ENCODE assay signal across 10 cellular contexts in genomic region chr7:132197772-132198171, GRCh38.
"Had no signal": no experiment of that assay in that cellular context is flagged by ENCODE, and none has a peak within 500 bp of the region (broad histone marks: within the 10 kb centered on the region; RNA-seq: fewer than 3 reads in every experiment).

No MANE protein-coding gene starts in this region.

- H2AFZ ChIP-seq: GM23248, GM23338 had no signal

- H3K4me1 ChIP-seq: HAP-1 had no signal

- ATAC-seq: GM23338, HCT116 had no signal

- H3K9me3 ChIP-seq: HAP-1 had no signal

- DNase-seq: GM23248, GOT3, H7, H9, HCEC 1CT, HFFc6 had no signal

- H3K9ac ChIP-seq: GM23248 had no signal

- H3K4me3 ChIP-seq: GM23248, GM23338, HAP-1 had no signal

- H3K4me2 ChIP-seq: GM23338 had no signal

- FAIRE-seq: H54 had no signal

- H3K27ac ChIP-seq: GM23248 had no signal

- H3K36me3 ChIP-seq: HAP-1 had no signal
